In the genomic region with DNA sequence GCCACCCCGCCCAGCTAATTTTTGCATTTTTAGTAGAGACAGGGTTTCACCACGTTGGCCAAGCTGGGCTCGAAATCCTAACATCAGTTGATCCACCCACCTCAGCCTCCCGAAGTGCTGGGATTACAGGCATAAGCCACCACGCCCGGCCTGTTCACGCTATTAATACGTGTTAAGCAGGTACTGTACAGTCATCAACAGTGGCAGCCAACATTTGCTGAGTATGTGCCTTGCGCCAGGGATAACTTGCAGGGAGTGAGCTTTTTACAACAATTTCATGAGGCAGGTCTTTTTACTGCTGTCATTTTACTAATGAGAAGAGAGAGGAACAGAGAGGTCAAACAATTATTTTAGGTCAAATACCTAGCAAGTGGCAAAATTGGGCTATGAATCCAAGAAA, we compare ENCODE assay signal across 22 cellular contexts.
DNase-seq lines count a peak whose midpoint lies in the region; ATAC-seq and TF ChIP-seq lines count a peak whose summit lies in the region.
"Had no signal": no experiment of that assay in that cellular context is flagged by ENCODE, and none has a peak within 500 bp of the region (broad histone marks: within the 10 kb centered on the region; RNA-seq: fewer than 3 reads in every experiment).

No MANE protein-coding gene starts in this region.

- H3K36me3 Mint-ChIP-seq in GM23338 (ENCODE audit: low read depth) = peaks cover 28% of the 10 kb centered on the region
- H3K36me3 Mint-ChIP-seq in osteocyte (ENCODE audit: unreplicated experiment) = peaks cover 10% of the 10 kb centered on the region
- H3K36me3 Mint-ChIP-seq: CD4-positive, alpha-beta memory T cell had no signal

- H3K4me1 Mint-ChIP-seq in GM23338 = peaks cover 44% of the 10 kb centered on the region
- H3K4me1 Mint-ChIP-seq in osteocyte (ENCODE audit: unreplicated experiment) = peaks cover 38% of the 10 kb centered on the region
- H3K4me1 Mint-ChIP-seq: CD4-positive, alpha-beta memory T cell had no signal

- CTCF ChIA-PET in HEK293T (lab: Yijun Ruan, JAX) = no interaction called here

- H3K27me3 ChIP-seq in GM23338 (ENCODE audit: insufficient read depth) (no peaks in the 10 kb centered on the region), iPS DF 6.9 (ENCODE audit: control insufficient read depth, insufficient read depth, low read length) (no peaks in the 10 kb centered on the region), gastroesophageal sphincter (no peaks in the 10 kb centered on the region)
- H3K27me3 ChIP-seq: SJCRH30 had no signal

- ATAC-seq in GM23338 (no peak), gastroesophageal sphincter (no peak)
- ATAC-seq: GM12878, PC-3 had no signal

- H3K27ac ChIP-seq in GM23338 (ENCODE audit: low read depth) (no peak overlapping the region), iPS DF 6.9 (ENCODE audit: low read length) (no peak overlapping the region), gastroesophageal sphincter (no peak overlapping the region)
- H3K27ac ChIP-seq: HL-60, SJCRH30 had no signal

- H3K9me3 ChIP-seq in iPS DF 6.9 (ENCODE audit: control insufficient read depth, insufficient read depth, low read length) = no peaks in the 10 kb centered on the region
- no peaks in the 10 kb centered on the region for H3K9me3 ChIP-seq in gastroesophageal sphincter
- H3K9me3 ChIP-seq: SJCRH30 had no signal

- H3K9me2 ChIP-seq in GM23338 (ENCODE audit: insufficient read depth) = no peaks in the 10 kb centered on the region

- TF ChIP-seq CTCF in GM23338 (conservative IDR thresholded peaks at IDR 0.05; ENCODE audit: low read depth in 2 of 2) (no peak), osteocyte (IDR thresholded peaks at IDR 0.05) (no peak), gastroesophageal sphincter (IDR thresholded peaks at IDR 0.05) (no peak)

- POLR2A ChIA-PET in HEK293T (lab: Yijun Ruan, JAX) = no interaction called here

- no peaks in the 10 kb centered on the region for H4K20me1 ChIP-seq in GM23338 (replicated peaks; ENCODE audit: insufficient read depth)

- H3K4me1 ChIP-seq in GM23338 (ENCODE audit: insufficient read depth) = peaks cover 28% of the 10 kb centered on the region
- peaks cover 4% of the 10 kb centered on the region; the same call in 1 of the 2 replicates for H3K4me1 ChIP-seq in iPS DF 6.9 (ENCODE audit: control insufficient read depth, insufficient read depth, low read length)
- H3K4me1 ChIP-seq in gastroesophageal sphincter = peaks cover 0 to 13% (median 7%) of the 10 kb centered on the region in 3 donors

- H3K36me3 ChIP-seq in GM23338 (ENCODE audit: insufficient read depth) (no peaks in the 10 kb centered on the region), iPS DF 6.9 (ENCODE audit: control insufficient read depth, insufficient read depth, low read length) (no peaks in the 10 kb centered on the region), gastroesophageal sphincter (no peaks in the 10 kb centered on the region)
- H3K36me3 ChIP-seq: SJCRH30 had no signal

- no peak for DNase-seq in GM23338 (ENCODE audit: low spot score)
- DNase-seq in amniotic epithelial cell (ENCODE audit: low read depth) = peak; percentile 32
- DNase-seq in iPS DF 6.9 (ENCODE audit: low read depth, low spot score) = no peak
- DNase-seq in osteocyte (ENCODE audit: extremely low spot score, unreplicated experiment) = no peak
- DNase-seq in NK-92 (lab: John Stamatoyannopoulos, UW; ENCODE audit: unreplicated experiment) = no peak
- DNase-seq in NOMO-1 (lab: John Stamatoyannopoulos, UW; ENCODE audit: unreplicated experiment in 2 of 2) = no peak
- DNase-seq in HEK293T (ENCODE audit: extremely low spot score) = no peak
- DNase-seq: CD4-positive, alpha-beta memory T cell; DND-41; GDM1; HCEC 1CT; KBM-7; NCI-H1417 treated with DMSO at 0.1 percent for 48 hours; NCI-H1930; NCI-H2171; NCI-H446; NCI-H69; PC-3; SJCRH30 had no signal

- TF ChIP-seq POLR2A in gastroesophageal sphincter (IDR thresholded peaks at IDR 0.05) = no peak

- no peak for TF ChIP-seq EP300 in gastroesophageal sphincter (IDR thresholded peaks at IDR 0.05)

- no peak overlapping the region for H2AFZ ChIP-seq in GM23338

- H3K27me3 Mint-ChIP-seq in GM23338 (ENCODE audit: insufficient read depth, low read depth, poor library complexity) (peaks cover 8% of the 10 kb centered on the region), osteocyte (ENCODE audit: unreplicated experiment) (no peaks in the 10 kb centered on the region)

- WGBS in iPS DF 6.9 (ENCODE audit: insufficient coverage, insufficient read length) = no CpG with 5 or more reads among the region's 9 CpGs
- 84% methylated on average over 2 of the region's 9 CpGs; no CpG with 5 or more reads in 1 of the 2 donors for WGBS in gastroesophageal sphincter (ENCODE audit: low coverage in 1 of 2), 2 donors

- no peak overlapping the region for H3K4me3 ChIP-seq in GM23338
- H3K4me3 ChIP-seq in iPS DF 6.9 (ENCODE audit: low read length) = peak overlapping the region; percentile 11; the same call in 1 of the 2 replicates
- no peak overlapping the region for H3K4me3 ChIP-seq in gastroesophageal sphincter
- H3K4me3 ChIP-seq: GM12878, SJCRH30 had no signal

- H3K27ac Mint-ChIP-seq in GM23338 (no peak overlapping the region), osteocyte (ENCODE audit: unreplicated experiment) (no peak overlapping the region)
- H3K27ac Mint-ChIP-seq: CD4-positive, alpha-beta memory T cell had no signal

- H3K9me3 Mint-ChIP-seq in GM23338 = peaks cover 21% of the 10 kb centered on the region
- peaks cover 5% of the 10 kb centered on the region for H3K9me3 Mint-ChIP-seq in osteocyte (ENCODE audit: unreplicated experiment)

- H3K4me2 ChIP-seq in GM23338 = no peak overlapping the region

- 0 out of 2 replicates have a peak, but pooled peaks cover 6% of the 10 kb centered on the region for H3F3A ChIP-seq in GM23338 (replicated peaks; ENCODE audit: low read depth)

- no peaks in the 10 kb centered on the region for H3K79me2 ChIP-seq in GM23338 (replicated peaks; ENCODE audit: insufficient read depth)

- H3K4me3 Mint-ChIP-seq in GM23338 = peak overlapping the region; percentile 57; the same call in 1 of the 3 replicates
- H3K4me3 Mint-ChIP-seq in osteocyte (ENCODE audit: unreplicated experiment) = peak overlapping the region; percentile 48
- H3K4me3 Mint-ChIP-seq: CD4-positive, alpha-beta memory T cell had no signal

TF ChIP-seq in GM23338, 12 proteins besides CTCF, POLR2A, EP300 and RAD21 (continues in another document):
- TF ChIP-seq EZH2 (IDR thresholded peaks at IDR 0.05; ENCODE audit: low read depth, unreplicated experiment) (no peak), ETS1 (IDR thresholded peaks at IDR 0.05) (no peak), EZH2phosphoT487 (IDR thresholded peaks at IDR 0.05; ENCODE audit: unreplicated experiment) (no peak)

TF ChIP-seq in HEK293T, 16 proteins besides CTCF, POLR2A, EP300 and RAD21:
- TF ChIP-seq NFRKB (IDR thresholded peaks at IDR 0.05) = no peak
- no peak for TF ChIP-seq SP1 (IDR thresholded peaks at IDR 0.05)
- no peak for TF ChIP-seq HDGF (IDR thresholded peaks at IDR 0.05; ENCODE audit: borderline replicate concordance)
- TF ChIP-seq SUZ12 (IDR thresholded peaks at IDR 0.05) = no peak
- no peak for TF ChIP-seq ARNT (IDR thresholded peaks at IDR 0.05)
- no peak for TF ChIP-seq ELF4 (IDR thresholded peaks at IDR 0.05)
- TF ChIP-seq FOXA1 (IDR thresholded peaks at IDR 0.05) = no peak
- TF ChIP-seq L3MBTL2 (conservative IDR thresholded peaks at IDR 0.05) = no peak
- TF ChIP-seq FOXK2 (IDR thresholded peaks at IDR 0.05) = no peak
- no peak for TF ChIP-seq PKNOX1 (IDR thresholded peaks at IDR 0.05)
- TF ChIP-seq LEF1 (IDR thresholded peaks at IDR 0.05; ENCODE audit: borderline replicate concordance) = no peak
- no peak for TF ChIP-seq CTBP1 (IDR thresholded peaks at IDR 0.05; ENCODE audit: borderline replicate concordance)
- no peak for TF ChIP-seq FOXM1 (IDR thresholded peaks at IDR 0.05; ENCODE audit: borderline replicate concordance)
- no peak for TF ChIP-seq ZNF384 (IDR thresholded peaks at IDR 0.05)
- TF ChIP-seq TARDBP (IDR thresholded peaks at IDR 0.05) = no peak
